ENCODE assay signal across 7 cellular contexts in the genomic region with DNA sequence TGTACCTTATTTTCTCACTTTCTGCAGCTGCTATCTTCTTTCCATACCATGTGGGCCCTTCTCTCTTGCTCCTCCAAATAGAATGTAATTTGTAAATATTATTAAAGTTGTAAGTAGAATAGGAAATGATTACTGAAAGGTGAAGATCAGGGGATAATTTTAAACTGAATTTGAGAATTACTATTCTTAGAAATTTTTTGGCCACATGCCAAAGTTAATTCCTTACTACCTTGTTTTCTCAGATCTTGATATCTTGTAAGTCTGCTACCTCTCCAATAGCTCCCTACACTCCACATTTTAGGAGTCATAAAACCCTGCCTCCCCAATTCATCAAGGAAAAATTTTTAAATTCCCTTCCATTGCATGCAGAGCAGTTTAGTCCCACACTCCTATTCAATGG.
"Had no signal": no experiment of that assay in that cellular context is flagged by ENCODE, and none has a peak within 500 bp of the region (broad histone marks: within the 10 kb centered on the region; RNA-seq: fewer than 3 reads in every experiment).

No MANE protein-coding gene starts in this region.

- DNase-seq: GOT3, H7, HFFc6, KG1 had no signal

- H3K27ac ChIP-seq: HL-60 had no signal

- ATAC-seq: HCT116 had no signal

- H3K4me3 ChIP-seq: HAP-1 had no signal

- H3K36me3 ChIP-seq: HAP-1 had no signal

- H3K9me3 ChIP-seq: HAP-1 had no signal

- H3K4me1 ChIP-seq: HAP-1 had no signal
